In the genomic region with DNA sequence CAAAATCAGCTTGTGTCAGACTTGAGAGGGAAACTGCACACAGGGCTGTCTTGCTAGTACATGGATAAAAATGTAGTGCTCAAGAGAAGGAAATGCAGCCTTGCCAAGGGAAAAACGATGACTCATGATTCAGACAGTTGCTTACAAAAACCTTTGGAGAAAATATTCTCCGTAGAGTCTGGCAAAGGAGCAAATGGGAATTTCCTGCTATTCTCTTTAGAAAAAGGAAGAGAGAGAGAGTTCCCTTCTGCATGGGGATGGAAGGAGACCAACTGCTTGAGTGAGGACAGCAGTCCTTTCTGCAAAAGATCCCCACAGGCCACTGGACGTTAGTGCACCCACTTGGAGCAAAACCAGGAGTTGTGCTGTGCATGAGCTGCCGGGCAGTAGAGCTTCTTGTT, we compare ENCODE assay signal across 9 cellular contexts. TPM values are rescaled to one million over a fixed set of nuclear protein-coding genes. Genes with fewer than 3 reads are reported as not detected.
A peak's percentile ranks its signal among the peaks of the same experiment; 100 is the strongest.
DNase-seq lines count a peak whose midpoint lies in the region; ATAC-seq, FAIRE-seq and TF ChIP-seq lines count a peak whose summit lies in the region.
"Had no signal": no experiment of that assay in that cellular context is flagged by ENCODE, and none has a peak within 500 bp of the region (broad histone marks: within the 10 kb centered on the region; RNA-seq: fewer than 3 reads in every experiment).

No MANE protein-coding gene starts in this region.

- intact Hi-C loops in HCT116 (cut with micrococcal nuclease): no loop called here

- H3K4me1 ChIP-seq in HCT116 (ENCODE audit: control insufficient read depth in 1 of 2, insufficient read depth in 2 of 2, low read length in 2 of 2) (peaks cover 0 to 10% of the 10 kb centered on the region in 2 experiments; a peak in 2 of 4 replicates), astrocyte (ENCODE audit: insufficient read depth, low read length) (peaks cover 6% of the 10 kb centered on the region)

- no peaks in the 10 kb centered on the region for H4K20me1 ChIP-seq in HCT116 (ENCODE audit: insufficient read depth)
- no peaks in the 10 kb centered on the region for H4K20me1 ChIP-seq in astrocyte (ENCODE audit: insufficient read depth, low read length)

- DNase-seq in HCT116 (ENCODE audit: low read depth, low spot score) (peak; percentile 16), astrocyte (ENCODE audit: low read depth) (peak; percentile 97), iPS-NIHi11 (ENCODE audit: low spot score) (peak; percentile 33), smooth muscle cell of the brain vasculature (ENCODE audit: low read depth, low spot score) (peak; percentile 80), NCI-H82 treated with DMSO at 0.1 percent for 48 hours (lab: John Stamatoyannopoulos, UW; ENCODE audit: unreplicated experiment) (no peak), retina (no peak), NCI-H1105 (lab: John Stamatoyannopoulos, UW) (no peak)

- TF ChIP-seq CTCF in HCT116 (IDR thresholded peaks at IDR 0.05 in 2 of 3, conservative IDR thresholded peaks at IDR 0.05 in 1 of 3; ENCODE audit: borderline replicate concordance in 1 of 3, insufficient read depth in 1 of 3, low read depth in 2 of 3, low read length in 2 of 3) (peak in 2 of 3 experiments; percentile 55 to 61; a peak in 4 of 6 replicates), astrocyte (IDR thresholded peaks at IDR 0.05; ENCODE audit: insufficient read depth, low read depth, low read length) (peak; percentile 26)

- H3K27ac Mint-ChIP-seq in astrocyte (ENCODE audit: unreplicated experiment): peak overlapping the region; percentile 87

- TF ChIP-seq POLR2A in HCT116 (IDR thresholded peaks at IDR 0.05; ENCODE audit: borderline replicate concordance, extremely low read depth, insufficient read depth, insufficient read length): no peak

- no peak for TF ChIP-seq RAD21 in HCT116 (IDR thresholded peaks at IDR 0.05; ENCODE audit: low read depth)

- H3K79me2 ChIP-seq in HCT116 (ENCODE audit: insufficient read depth, low read length): no peaks in the 10 kb centered on the region
- H3K79me2 ChIP-seq in astrocyte (ENCODE audit: insufficient read depth, low read length): no peaks in the 10 kb centered on the region

- H3K9ac ChIP-seq in HCT116 (ENCODE audit: low read length): no peak overlapping the region
- no peak overlapping the region for H3K9ac ChIP-seq in astrocyte (ENCODE audit: low read length)

- peaks cover 13% of the 10 kb centered on the region for H3K4me1 Mint-ChIP-seq in astrocyte (ENCODE audit: low read depth, unreplicated experiment)

- H3K27me3 Mint-ChIP-seq in astrocyte (ENCODE audit: low read depth, unreplicated experiment): no peaks in the 10 kb centered on the region

- H3K27me3 ChIP-seq in HCT116 (ENCODE audit: insufficient read depth, low read length) (no peaks in the 10 kb centered on the region), astrocyte (ENCODE audit: insufficient read depth, low read length) (no peaks in the 10 kb centered on the region)

- POLR2A ChIA-PET in HCT116 (lab: Charles Lee): no interaction called here

- H3K4me3 Mint-ChIP-seq in astrocyte (ENCODE audit: unreplicated experiment): peak overlapping the region; percentile 28

- ATAC-seq in HCT116: peak; percentile 97
- ATAC-seq in HG03565 (IDR thresholded peaks at IDR 0.05; ENCODE audit: unreplicated experiment): no peak

- H3K9me3 ChIP-seq in HCT116 (ENCODE audit: control insufficient read depth in 1 of 2, insufficient read depth in 1 of 2, low read depth in 1 of 2, low read length in 2 of 2) (no peaks in the 10 kb centered on the region), astrocyte (ENCODE audit: insufficient read depth, low read depth, low read length) (no peaks in the 10 kb centered on the region)

- no TSS peak for BruUV-seq in HCT116 (replicated peaks; lab: Mats Ljungman, UMichigan)

- no peaks in the 10 kb centered on the region for H3K36me3 Mint-ChIP-seq in astrocyte (ENCODE audit: low read depth, unreplicated experiment)

- no peaks in the 10 kb centered on the region for H3K36me3 ChIP-seq in HCT116 (ENCODE audit: control insufficient read depth in 1 of 2, insufficient read depth in 2 of 2, low read length in 2 of 2)
- H3K36me3 ChIP-seq in astrocyte (ENCODE audit: insufficient read depth, low read length): no peaks in the 10 kb centered on the region

- H2AFZ ChIP-seq in HCT116 (ENCODE audit: low read depth, low read length, poor library complexity, severe bottlenecking) (peak overlapping the region; percentile 81), astrocyte (ENCODE audit: low read depth, low read length) (peak overlapping the region; percentile 0)

- no peaks in the 10 kb centered on the region for H3K9me2 ChIP-seq in HCT116 (ENCODE audit: insufficient read depth)

- H3K4me2 ChIP-seq in HCT116 (ENCODE audit: low read length) (peak overlapping the region; percentile 54), astrocyte (ENCODE audit: low read length) (peak overlapping the region; percentile 62)

- peak overlapping the region in 1 of 2 experiments; percentile 14; a peak in 2 of 4 replicates for H3K4me3 ChIP-seq in HCT116 (replicated peaks in 1 of 2; ENCODE audit: low read depth in 1 of 2, low read length in 2 of 2)
- H3K4me3 ChIP-seq in astrocyte (ENCODE audit: insufficient read depth, low read depth, low read length): no peak overlapping the region

- RAD21 ChIA-PET in HCT116 (lab: Charles Lee; ENCODE audit: low non-redundant PET in 1 of 2, low total read pairs in 2 of 2, uncharacterized antibody in 2 of 2, unreplicated experiment in 2 of 2): no interaction called here

- no peaks in the 10 kb centered on the region for H3K9me3 Mint-ChIP-seq in astrocyte (ENCODE audit: unreplicated experiment)

- H3K27ac ChIP-seq in HCT116 (ENCODE audit: low read depth, low read length): no peak overlapping the region
- H3K27ac ChIP-seq in astrocyte (ENCODE audit: low read depth, low read length): peak overlapping the region; percentile 35

- FAIRE-seq in astrocyte (lab: Jason Lieb, UNC): peak; percentile 97

- CTCF ChIA-PET in HCT116 (lab: Charles Lee): interaction anchor here (0.7 to 2.5 kb wide), 2 partner anchors 8 to 11 kb away, joined by 3 to 11 read pairs; a partner anchor contains a TSS

TF ChIP-seq in HCT116, 20 proteins besides CTCF, POLR2A, EP300 and RAD21:
- TF ChIP-seq FOSL1 (IDR thresholded peaks at IDR 0.05; ENCODE audit: low read depth) (peak; percentile 31; the same call in 1 of the 2 replicates), JUND (IDR thresholded peaks at IDR 0.05) (0 out of 2 replicates have a peak, but pooled peaks have one; percentile 19), CBX3 (IDR thresholded peaks at IDR 0.05; ENCODE audit: low read depth) (0 out of 2 replicates have a peak, but pooled peaks have one; percentile 12), EGR1 (IDR thresholded peaks at IDR 0.05; ENCODE audit: low read depth) (no peak), TCF7L2 (IDR thresholded peaks at IDR 0.05; ENCODE audit: borderline replicate concordance, extremely low read depth, insufficient read depth, insufficient read length) (no peak), SIN3A (IDR thresholded peaks at IDR 0.05; ENCODE audit: low read depth) (no peak)

RNA-seq across cellular contexts. Expression of a gene that starts 7.6 kb away (rescaled TPM):
- total RNA-seq in HCT116 (2021; ENCODE audit: unreplicated experiment) (not detected), astrocyte (2.5 and 3.2 TPM in 2 replicates)
- not detected in 2 replicates for polyA plus RNA-seq in HCT116 (2012)
- total RNA-seq: temporal lobe had no signal

RNA-seq across cellular contexts. Expression of a gene that starts 38.7 kb away (rescaled TPM):
- total RNA-seq in HCT116 (2021; ENCODE audit: unreplicated experiment) (not detected), astrocyte (1.9 and 2.1 TPM in 2 replicates)
- 0.02 and 0.03 TPM in 2 replicates for polyA plus RNA-seq in HCT116 (2012)

Comparison
In these comparisons a context has a peak if more than half of its experiments do, and no peak if none do; other contexts are left out.
1. DNase-seq: peak in HCT116 (single experiment), astrocyte (single experiment), iPS-NIHi11 (single experiment) and smooth muscle cell of the brain vasculature (single experiment); none in NCI-H82 treated with DMSO at 0.1 percent for 48 hours (single experiment), retina (single experiment) and NCI-H1105 (single experiment).